Comparison of ENCODE assay signal across 26 cellular contexts in genomic region chr14:92185559-92185958, GRCh38.
"Had no signal": no experiment of that assay in that cellular context is flagged by ENCODE, and none has a peak within 500 bp of the region (broad histone marks: within the 10 kb centered on the region; RNA-seq: fewer than 3 reads in every experiment).

No MANE protein-coding gene starts in this region.

- H3K4me1 Mint-ChIP-seq: activated B cell treated with CpG ODN at 0.5 μM for 24 hours; activated CD4-positive, alpha-beta T cell treated with anti-CD3 and anti-CD28 coated beads, Interleukin-2, amount 10 ng/mL, durations not matched to agents 7 days and 5 days; activated naive CD8-positive, alpha-beta T cell treated with anti-CD3 and anti-CD28 coated beads, Interleukin-2, amount 50 U/mL, for 24 hours had no signal

- DNase-seq: activated B cell treated with CpG ODN at 0.5 μM for 24 hours; activated CD4-positive, alpha-beta memory T cell treated with anti-CD3 and anti-CD28 coated beads for 36 hours; activated CD4-positive, alpha-beta T cell treated with anti-CD3 and anti-CD28 coated beads, Interleukin-2, amount 10 ng/mL, durations not matched to agents 7 days and 5 days; activated CD8-positive, alpha-beta memory T cell treated with anti-CD3 and anti-CD28 coated beads for 24 hours; activated effector memory CD4-positive, alpha-beta T cell treated with anti-CD3 and anti-CD28 coated beads, Interleukin-2, amount 50 U/mL, for 16 hours; activated naive CD4-positive, alpha-beta T cell treated with Interleukin-2 at 50 U/mL for 16 hours; activated naive CD8-positive, alpha-beta T cell treated with anti-CD3 and anti-CD28 coated beads, Interleukin-2, amount 50 U/mL, for 24 hours; activated T-cell treated with anti-CD3 and anti-CD28 coated beads, Interleukin-2, amount 50 U/mL, for 4 hours; amniotic stem cell; body of pancreas; central memory CD4-positive, alpha-beta T cell; Karpas-422; NCI-H1105 treated with DMSO at 0.1 percent for 48 hours; NCI-H1436 treated with DMSO at 0.1 percent for 48 hours; NCI-H187; NCI-H2081 treated with DMSO at 0.1 percent for 48 hours; NCI-H446; OCI-M1; RPMI8226; SHP77; SW 1271 had no signal

- H3K4me3 Mint-ChIP-seq: activated B cell treated with CpG ODN at 0.5 μM for 24 hours; activated CD4-positive, alpha-beta memory T cell treated with anti-CD3 and anti-CD28 coated beads for 36 hours; activated CD4-positive, alpha-beta T cell treated with anti-CD3 and anti-CD28 coated beads, Interleukin-2, amount 10 ng/mL, durations not matched to agents 7 days and 5 days; activated naive CD8-positive, alpha-beta T cell treated with anti-CD3 and anti-CD28 coated beads, Interleukin-2, amount 50 U/mL, for 24 hours; activated T-cell treated with anti-CD3 and anti-CD28 coated beads, Interleukin-2, amount 50 U/mL, for 4 hours; T-helper 2 cell treated with Interferon-gamma antibody and Interleukin-4, amounts not matched to agents 5 μg/mL and 100 μg/mL, for 36 hours had no signal

- H3K27ac Mint-ChIP-seq: activated B cell treated with CpG ODN at 0.5 μM for 24 hours; activated CD4-positive, alpha-beta memory T cell treated with anti-CD3 and anti-CD28 coated beads for 36 hours; activated CD4-positive, alpha-beta T cell treated with anti-CD3 and anti-CD28 coated beads, Interleukin-2, amount 10 ng/mL, durations not matched to agents 7 days and 5 days; activated naive CD4-positive, alpha-beta T cell treated with anti-CD3 and anti-CD28 coated beads, Interleukin-2, amount 50 U/mL, for 72 hours; activated naive CD8-positive, alpha-beta T cell treated with anti-CD3 and anti-CD28 coated beads, Interleukin-2, amount 50 U/mL, for 24 hours; T-helper 2 cell treated with Interferon-gamma antibody and Interleukin-4, amounts not matched to agents 5 μg/mL and 100 μg/mL, for 36 hours had no signal

- H3K27me3 Mint-ChIP-seq: activated B cell treated with CpG ODN at 0.5 μM for 24 hours; activated CD4-positive, alpha-beta memory T cell treated with anti-CD3 and anti-CD28 coated beads for 36 hours; activated CD4-positive, alpha-beta T cell treated with anti-CD3 and anti-CD28 coated beads, Interleukin-2, amount 10 ng/mL, durations not matched to agents 7 days and 5 days; activated naive CD8-positive, alpha-beta T cell treated with anti-CD3 and anti-CD28 coated beads, Interleukin-2, amount 50 U/mL, for 24 hours had no signal

- ATAC-seq: activated naive CD4-positive, alpha-beta T cell treated with anti-CD3 and anti-CD28 coated beads, Interleukin-2, amount 50 U/mL, for 72 hours; activated naive CD8-positive, alpha-beta T cell treated with anti-CD3 and anti-CD28 coated beads, Interleukin-2, amount 50 U/mL, for 24 hours; activated T-cell treated with anti-CD3 and anti-CD28 coated beads, Interleukin-2, amount 50 U/mL, for 4 hours; body of pancreas; K562; Panc1; SK-N-SH treated with all-trans-retinoic acid at 6 μM for 48 hours had no signal
